Comparison of ENCODE assay signal across 8 cellular contexts in the genomic region with DNA sequence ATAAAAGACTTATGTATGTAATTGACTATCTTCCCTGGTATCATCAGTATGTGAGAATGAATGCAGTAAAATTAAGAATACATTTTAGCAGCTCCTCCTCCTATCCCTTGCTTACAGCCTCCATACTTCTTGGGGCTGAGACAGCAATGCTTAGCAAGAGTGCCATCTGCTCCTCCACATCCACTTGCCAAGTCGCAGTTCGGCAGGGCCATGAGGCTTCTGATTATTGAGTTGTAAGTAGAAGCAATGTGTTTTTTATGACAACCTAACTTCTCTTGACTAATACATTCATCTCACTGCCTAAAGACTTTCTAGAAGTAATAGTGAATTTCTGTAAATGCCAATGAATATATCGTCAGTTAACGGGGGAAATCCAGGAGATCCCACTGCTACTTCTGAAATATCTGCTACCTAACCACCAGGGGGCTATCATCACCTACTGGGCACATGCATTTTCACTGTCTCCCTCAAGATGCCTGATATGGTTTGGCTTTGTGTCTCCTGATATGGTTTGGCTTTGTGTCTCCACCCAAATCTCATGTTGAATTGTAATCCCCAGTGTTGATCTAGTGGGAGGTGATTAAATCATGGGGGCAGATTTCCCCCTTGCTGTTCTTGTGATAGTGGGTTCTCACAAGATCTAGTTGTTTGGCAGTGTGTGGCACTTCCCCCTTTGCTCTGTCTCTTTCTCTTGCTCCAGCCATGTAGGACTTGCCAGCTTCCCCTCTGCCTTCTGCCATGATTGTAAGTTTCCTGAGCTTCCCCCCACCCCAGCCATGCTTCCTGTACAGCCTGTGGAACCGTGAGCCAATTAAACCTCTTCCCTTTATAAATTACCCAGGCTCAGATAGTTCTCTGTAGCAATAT. TPM values are rescaled to one million over a fixed set of nuclear protein-coding genes. Genes with fewer than 3 reads are reported as not detected.
DNase-seq lines count a peak whose midpoint lies in the region; ATAC-seq and TF ChIP-seq lines count a peak whose summit lies in the region.

No MANE protein-coding gene starts in this region.

- H3K9me3 ChIP-seq in CD4-positive, alpha-beta T cell (ENCODE audit: control insufficient read depth, low read length) = no peaks in the 10 kb centered on the region

- no peak overlapping the region for H3K4me3 Mint-ChIP-seq in CD4-positive, alpha-beta T cell
- H3K4me3 Mint-ChIP-seq in chondrocyte (ENCODE audit: unreplicated experiment) = no peak overlapping the region

- no peak for ATAC-seq in CD4-positive, alpha-beta T cell (ENCODE audit: poor library complexity)
- peak; percentile 54 for ATAC-seq in GM18907 (IDR thresholded peaks at IDR 0.05; ENCODE audit: unreplicated experiment)

- TF ChIP-seq CTCF in CD4-positive, alpha-beta T cell (IDR thresholded peaks at IDR 0.05) = peak; percentile 26
- TF ChIP-seq CTCF in chondrocyte (IDR thresholded peaks at IDR 0.05) = peak; percentile 52

- no peaks in the 10 kb centered on the region for H3K9me3 Mint-ChIP-seq in CD4-positive, alpha-beta T cell
- H3K9me3 Mint-ChIP-seq in chondrocyte (ENCODE audit: low read depth) = peaks cover under 1% of the 10 kb centered on the region

- no peak for DNase-seq in CD4-positive, alpha-beta T cell
- peak; percentile 10 for DNase-seq in LoVo (ENCODE audit: low spot score)
- no peak for DNase-seq in chondrocyte (ENCODE audit: low spot score)
- peak; percentile 34 for DNase-seq in superior temporal gyrus (ENCODE audit: extremely low spot score)
- DNase-seq in head of caudate nucleus = no peak
- DNase-seq in NCI-H1092 treated with DMSO at 0.1 percent for 48 hours (lab: John Stamatoyannopoulos, UW) = no peak
- no peak for DNase-seq in T1000 (lab: John Stamatoyannopoulos, UW)

- H3K27ac Mint-ChIP-seq in CD4-positive, alpha-beta T cell = no peak overlapping the region
- no peak overlapping the region for H3K27ac Mint-ChIP-seq in chondrocyte (ENCODE audit: unreplicated experiment)

- POLR2A ChIA-PET in CD4-positive, alpha-beta T cell (lab: Charles Lee) = no interaction called here

- no peaks in the 10 kb centered on the region for H3K27me3 ChIP-seq in CD4-positive, alpha-beta T cell (ENCODE audit: control insufficient read depth, insufficient read depth, low read length)

- H3K27ac ChIP-seq in CD4-positive, alpha-beta T cell (ENCODE audit: low read depth, low read length) = no peak overlapping the region

- CTCF ChIA-PET in CD4-positive, alpha-beta T cell (lab: Charles Lee) = no interaction called here

- H3K27me3 Mint-ChIP-seq in CD4-positive, alpha-beta T cell = no peaks in the 10 kb centered on the region
- H3K27me3 Mint-ChIP-seq in chondrocyte (ENCODE audit: low read depth) = peaks cover 7% of the 10 kb centered on the region

- H3K36me3 Mint-ChIP-seq in CD4-positive, alpha-beta T cell (ENCODE audit: low read depth) = no peaks in the 10 kb centered on the region
- no peaks in the 10 kb centered on the region for H3K36me3 Mint-ChIP-seq in chondrocyte (ENCODE audit: low read depth)

- no peaks in the 10 kb centered on the region for H3K4me1 Mint-ChIP-seq in CD4-positive, alpha-beta T cell (ENCODE audit: low read depth)
- no peaks in the 10 kb centered on the region for H3K4me1 Mint-ChIP-seq in chondrocyte (ENCODE audit: low read depth)

- intact Hi-C loops in CD4-positive, alpha-beta T cell (cut with DNase I, micrococcal nuclease) = no loop called here
- intact Hi-C loops in head of caudate nucleus (cut with DNase I) = no loop called here

RNA-seq across cellular contexts. Expression of gene EXTL2, which starts 59.6 kb away (rescaled TPM):
- total RNA-seq in CD4-positive, alpha-beta T cell = 1 to 10 TPM; 1.5 to 1.8 TPM
- 24.7 to 36.1 TPM (median 26.0 TPM) in 3 replicates for total RNA-seq in chondrocyte

Comparison
In these comparisons a context has a peak if more than half of its experiments do, and no peak if none do; other contexts are left out.
1. DNase-seq: peak in LoVo (single experiment) and superior temporal gyrus (single experiment); none in CD4-positive, alpha-beta T cell (0 of 10), chondrocyte (single experiment), head of caudate nucleus (0 of 42), NCI-H1092 treated with DMSO at 0.1 percent for 48 hours (single experiment) and T1000 (single experiment).